9 cellular contexts compared by ENCODE assay signal in the genomic region with DNA sequence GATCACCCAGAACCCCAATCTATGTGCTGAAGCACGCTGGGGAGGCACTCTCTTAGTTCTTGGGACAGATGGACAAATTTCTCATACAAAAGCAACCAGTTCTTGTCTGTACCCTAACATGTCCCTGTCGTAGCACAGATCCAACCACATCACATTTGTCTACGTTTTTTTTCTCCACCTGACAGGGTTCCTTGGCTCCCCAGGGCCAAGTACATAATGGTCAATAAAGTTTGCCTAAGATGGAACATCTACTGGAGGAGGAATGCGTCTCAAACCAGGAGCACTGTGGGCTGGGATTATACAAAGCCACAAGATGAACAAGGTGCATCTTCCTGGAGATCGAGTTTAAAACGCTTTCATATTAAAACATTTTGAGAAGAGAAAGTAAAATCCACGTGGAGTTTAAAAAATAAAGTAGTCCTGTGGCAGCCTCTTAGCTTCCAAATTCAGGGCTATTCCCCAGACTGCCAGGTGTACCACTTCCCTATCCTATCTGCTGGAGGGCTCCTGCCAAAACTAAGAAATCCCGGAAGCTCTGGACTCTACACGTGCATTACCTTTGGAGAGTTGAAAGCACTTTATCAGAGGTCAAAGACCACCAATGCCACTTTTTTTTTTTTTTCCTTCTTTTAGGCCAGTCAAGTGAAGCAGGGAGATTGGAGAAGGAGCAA. TPM values are rescaled to one million over a fixed set of nuclear protein-coding genes. Genes with fewer than 3 reads are reported as not detected.
DNase-seq lines count a peak whose midpoint lies in the region; ATAC-seq and TF ChIP-seq lines count a peak whose summit lies in the region.
"Had no signal": no experiment of that assay in that cellular context is flagged by ENCODE, and none has a peak within 500 bp of the region (broad histone marks: within the 10 kb centered on the region; RNA-seq: fewer than 3 reads in every experiment).

No MANE protein-coding gene starts in this region.

- no peaks in the 10 kb centered on the region for H3K27me3 ChIP-seq in Peyer's patch
- peaks cover 0 to 7% (median 0%) of the 10 kb centered on the region in 4 donors for H3K27me3 ChIP-seq in esophagus squamous epithelium

- H3K4me1 ChIP-seq in Peyer's patch (peaks cover 0 to 31% (median 11%) of the 10 kb centered on the region in 4 donors), esophagus squamous epithelium (peaks cover 0 to 64% (median 14%) of the 10 kb centered on the region in 3 donors)

- H3K36me3 ChIP-seq in Peyer's patch (no peaks in the 10 kb centered on the region), esophagus squamous epithelium (peaks cover 0 to 3% (median 0%) of the 10 kb centered on the region in 3 donors)

- CTCF ChIA-PET in GM10248 (lab: Yijun Ruan, JAX) = interaction anchor here (1.2 to 2.7 kb wide), 10 partner anchors 10 to 269 kb away, joined by 3 to 9 read pairs (median 6); a partner anchor contains a TSS

- DNase-seq in GM12865 (ENCODE audit: low read depth) (no peak), Peyer's patch (no peak), esophagus squamous epithelium (lab: John Stamatoyannopoulos, UW) (no peak), skeletal muscle cell (ENCODE audit: low read depth) (no peak), GM10248 (ENCODE audit: extremely low spot score) (no peak), H4 (ENCODE audit: low spot score) (no peak), T-helper 9 cell (no peak)
- DNase-seq: MV-4-11 had no signal

- TF ChIP-seq CTCF in GM12865 (IDR thresholded peaks at IDR 0.05; ENCODE audit: insufficient read depth, low read depth, low read length, missing control alignments) (no peak), Peyer's patch (IDR thresholded peaks at IDR 0.05) (no peak), esophagus squamous epithelium (IDR thresholded peaks at IDR 0.05) (no peak), GM10248 (IDR thresholded peaks at IDR 0.05; ENCODE audit: control extremely low read depth, extremely low read depth, low read depth, missing control alignments) (no peak)

- WGBS in esophagus squamous epithelium, 2 donors = 49 to 50% methylated on average over 9 of the region's 9 CpGs

- no peaks in the 10 kb centered on the region for H3K9me3 ChIP-seq in Peyer's patch
- no peaks in the 10 kb centered on the region for H3K9me3 ChIP-seq in esophagus squamous epithelium

- H3K4me3 ChIP-seq in GM12865 (ENCODE audit: low read depth, low read length) (peak overlapping the region; percentile 91), Peyer's patch (peak overlapping the region; percentile 75 to 98 (median 82)), esophagus squamous epithelium (peak overlapping the region; percentile 66 to 95 (median 81)), skeletal muscle cell (ENCODE audit: low read depth, low read length) (peak overlapping the region; percentile 89)

- no peak for ATAC-seq in GM19463 (IDR thresholded peaks at IDR 0.05; ENCODE audit: unreplicated experiment)

- TF ChIP-seq POLR2A in Peyer's patch (IDR thresholded peaks at IDR 0.05) (no peak), esophagus squamous epithelium (IDR thresholded peaks at IDR 0.05) (no peak)

- peak overlapping the region; percentile 73 to 96 (median 85) for H3K27ac ChIP-seq in Peyer's patch
- H3K27ac ChIP-seq in esophagus squamous epithelium = peak overlapping the region in 3 of 4 donors; percentile 82 to 89 (median 88)

- POLR2A ChIA-PET in GM10248 (lab: Yijun Ruan, JAX) = interaction anchor here (0.7 to 2.7 kb wide), 5 partner anchors 17 to 190 kb away, joined by 3 to 15 read pairs (median 4); a partner anchor contains a TSS

- intact Hi-C loops in esophagus squamous epithelium (cut with DNase I) = loop anchor here (10.0 kb wide), 1 partner anchor 53 kb away; no protein-coding TSS in a partner anchor

RNA-seq across cellular contexts. Expression of a gene that starts 1.4 kb away (rescaled TPM):
- total RNA-seq in Peyer's patch (10 to 100 TPM; 29.0 to 88.3 (median 43.6) TPM), esophagus squamous epithelium (10 to 100 TPM in 3 of 4 donors, 1 to 10 TPM in 1; 8.9 to 42.2 (median 19.1) TPM)
- total RNA-seq in H4 (2014; rRNA removed; shearing (Covaris generic)) = 61.7 and 73.9 TPM in 2 replicates
